In the genomic region with DNA sequence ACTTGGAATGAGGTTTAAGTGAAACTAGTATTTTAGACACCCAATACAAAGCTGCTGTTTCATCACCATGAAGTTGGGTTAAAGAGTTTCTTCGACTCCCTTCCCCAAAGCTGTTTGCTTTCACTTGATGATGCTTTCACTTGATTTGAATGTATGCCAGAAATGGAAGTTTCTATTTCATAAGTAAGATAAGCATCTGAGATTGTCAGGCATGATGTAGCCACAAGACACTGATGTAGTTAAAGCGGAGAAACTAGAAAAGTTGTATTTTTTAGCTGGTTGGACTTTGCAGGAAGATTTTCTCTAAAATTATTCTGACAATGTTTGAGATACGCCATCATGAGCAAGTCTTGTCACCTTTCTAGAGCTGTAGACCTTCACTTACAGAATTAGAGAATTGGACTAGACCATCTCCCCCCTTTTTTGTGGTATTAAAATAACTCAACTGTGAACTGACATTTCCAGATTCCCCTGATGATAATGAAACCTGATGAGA, we compare ENCODE assay signal across 9 cellular contexts. TPM values are rescaled to one million over a fixed set of nuclear protein-coding genes. Genes with fewer than 3 reads are reported as not detected.
DNase-seq lines count a peak whose midpoint lies in the region; ATAC-seq and TF ChIP-seq lines count a peak whose summit lies in the region.
"Had no signal": no experiment of that assay in that cellular context is flagged by ENCODE, and none has a peak within 500 bp of the region (broad histone marks: within the 10 kb centered on the region; RNA-seq: fewer than 3 reads in every experiment).

No MANE protein-coding gene starts in this region.

- peak overlapping the region in 1 of 2 donors; percentile 4 for H3K27ac ChIP-seq in uterus
- H3K27ac ChIP-seq: skin epidermis had no signal

- no peaks in the 10 kb centered on the region for H3K4me1 ChIP-seq in uterus

- no peaks in the 10 kb centered on the region for H3K9me3 ChIP-seq in uterus

- H3K27me3 Mint-ChIP-seq in activated naive CD8-positive, alpha-beta T cell treated with anti-CD3 and anti-CD28 coated beads, Interleukin-2, amount 10 ng/mL, durations not matched to agents 7 days and 5 days = no peaks in the 10 kb centered on the region

- H3K4me3 Mint-ChIP-seq in activated naive CD8-positive, alpha-beta T cell treated with anti-CD3 and anti-CD28 coated beads, Interleukin-2, amount 10 ng/mL, durations not matched to agents 7 days and 5 days = peak overlapping the region; percentile 60

- ATAC-seq in GM19452 (IDR thresholded peaks at IDR 0.05; ENCODE audit: unreplicated experiment) (peak; percentile 62), HG03135 (IDR thresholded peaks at IDR 0.05; ENCODE audit: unreplicated experiment) (peak; percentile 73), HG03460 (IDR thresholded peaks at IDR 0.05; ENCODE audit: unreplicated experiment) (no peak)
- peak; percentile 62 for ATAC-seq in activated naive CD8-positive, alpha-beta T cell treated with anti-CD3 and anti-CD28 coated beads, Interleukin-2, amount 10 ng/mL, durations not matched to agents 7 days and 5 days (ENCODE audit: low read depth)

- POLR2A ChIA-PET in activated naive CD8-positive, alpha-beta T cell treated with anti-CD3 and anti-CD28 coated beads, Interleukin-2, amount 10 ng/mL, durations not matched to agents 7 days and 5 days (lab: Charles Lee) = interaction anchor here (0.6 to 2.0 kb wide), 5 partner anchors 17 to 1655 kb away, joined by 3 to 8 read pairs (median 6); a partner anchor contains a TSS

- no peak for TF ChIP-seq POLR2A in uterus (IDR thresholded peaks at IDR 0.05)

- intact Hi-C loops in uterus (cut with DNase I; ENCODE audit: low total_unique reads) = no loop called here

- no peak for TF ChIP-seq CTCF in GM12864 (IDR thresholded peaks at IDR 0.05; ENCODE audit: low read depth, low read length, missing control alignments)
- no peak for TF ChIP-seq CTCF in uterus (IDR thresholded peaks at IDR 0.05)

- H3K27me3 ChIP-seq in uterus = no peaks in the 10 kb centered on the region

- H3K36me3 Mint-ChIP-seq in activated naive CD8-positive, alpha-beta T cell treated with anti-CD3 and anti-CD28 coated beads, Interleukin-2, amount 10 ng/mL, durations not matched to agents 7 days and 5 days = peaks cover 15% of the 10 kb centered on the region

- H3K9me3 Mint-ChIP-seq in activated naive CD8-positive, alpha-beta T cell treated with anti-CD3 and anti-CD28 coated beads, Interleukin-2, amount 10 ng/mL, durations not matched to agents 7 days and 5 days = no peaks in the 10 kb centered on the region

- peak overlapping the region; percentile 72 for H3K27ac Mint-ChIP-seq in activated naive CD8-positive, alpha-beta T cell treated with anti-CD3 and anti-CD28 coated beads, Interleukin-2, amount 10 ng/mL, durations not matched to agents 7 days and 5 days

- H3K4me1 Mint-ChIP-seq in activated naive CD8-positive, alpha-beta T cell treated with anti-CD3 and anti-CD28 coated beads, Interleukin-2, amount 10 ng/mL, durations not matched to agents 7 days and 5 days = peaks cover 33% of the 10 kb centered on the region

- DNase-seq in GM12864 (ENCODE audit: low read depth) = peak; percentile 33
- DNase-seq in activated naive CD8-positive, alpha-beta T cell treated with anti-CD3 and anti-CD28 coated beads, Interleukin-2, amount 10 ng/mL, durations not matched to agents 7 days and 5 days = no peak
- no peak for DNase-seq in globus pallidus (ENCODE audit: low spot score)
- no peak for DNase-seq in uterus
- DNase-seq in iPS-NIHi11 (ENCODE audit: low spot score) = no peak

- H3K36me3 ChIP-seq in uterus = no peaks in the 10 kb centered on the region

- H3K4me3 ChIP-seq in GM12864 (ENCODE audit: low read depth, low read length) (no peak overlapping the region), uterus (no peak overlapping the region)
- H3K4me3 ChIP-seq: skin epidermis had no signal

RNA-seq across cellular contexts. Expression of a gene that starts 20.0 kb away (rescaled TPM):
- 10 to 100 TPM; 23.1 to 26.0 TPM for total RNA-seq in activated naive CD8-positive, alpha-beta T cell treated with anti-CD3 and anti-CD28 coated beads, Interleukin-2, amount 10 ng/mL, durations not matched to agents 7 days and 5 days
- 10 to 100 TPM; 11.8 to 49.5 (median 41.3) TPM for total RNA-seq in uterus
